In the genomic region with DNA sequence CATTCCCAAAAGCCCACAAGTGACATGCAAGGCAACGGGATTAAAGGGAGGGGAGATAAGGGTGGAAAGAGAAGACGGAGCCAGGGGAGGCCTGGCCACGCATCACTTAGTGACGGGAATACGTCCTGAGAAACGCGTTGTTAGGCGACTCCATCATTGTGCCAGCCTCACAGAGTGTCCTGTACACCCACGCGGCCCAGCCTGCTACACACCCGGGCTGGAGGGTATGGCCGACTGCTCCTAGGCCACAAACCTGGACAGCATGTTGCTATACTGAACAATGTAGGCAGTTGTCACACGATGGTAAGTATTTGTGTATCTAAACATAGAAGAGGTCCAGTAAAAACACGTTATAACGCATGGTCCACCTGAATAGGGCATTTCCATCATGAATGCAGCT, we compare ENCODE assay signal across 19 cellular contexts. TPM values are rescaled to one million over a fixed set of nuclear protein-coding genes. Genes with fewer than 3 reads are reported as not detected.
DNase-seq lines count a peak whose midpoint lies in the region; ATAC-seq and TF ChIP-seq lines count a peak whose summit lies in the region.
"Had no signal": no experiment of that assay in that cellular context is flagged by ENCODE, and none has a peak within 500 bp of the region (broad histone marks: within the 10 kb centered on the region; RNA-seq: fewer than 3 reads in every experiment).

No MANE protein-coding gene starts in this region.

- no peak overlapping the region for H3K4me3 ChIP-seq in RWPE2 (ENCODE audit: severe bottlenecking)
- peak overlapping the region in 1 of 2 donors; percentile 1 for H3K4me3 ChIP-seq in neuronal stem cell (ENCODE audit: low read length in 2 of 2)
- no peak overlapping the region for H3K4me3 ChIP-seq in aorta (ENCODE audit: low read length in 2 of 2)
- H3K4me3 ChIP-seq: GM23248 had no signal

- H3K27me3 Mint-ChIP-seq in glutamatergic neuron (ENCODE audit: unreplicated experiment): peaks cover 8% of the 10 kb centered on the region
- H3K27me3 Mint-ChIP-seq in activated CD4-positive, alpha-beta memory T cell treated with anti-CD3 and anti-CD28 coated beads, Interleukin-2, amount 10 ng/mL, durations not matched to agents 7 days and 5 days: no peaks in the 10 kb centered on the region
- H3K27me3 Mint-ChIP-seq: CD4-positive, CD25-positive, alpha-beta regulatory T cell had no signal

- H3K4me1 Mint-ChIP-seq in glutamatergic neuron (ENCODE audit: low read depth, unreplicated experiment): peaks cover 15% of the 10 kb centered on the region
- H3K4me1 Mint-ChIP-seq in activated CD4-positive, alpha-beta memory T cell treated with anti-CD3 and anti-CD28 coated beads, Interleukin-2, amount 10 ng/mL, durations not matched to agents 7 days and 5 days: no peaks in the 10 kb centered on the region
- H3K4me1 Mint-ChIP-seq: CD4-positive, CD25-positive, alpha-beta regulatory T cell; CD8-positive, alpha-beta memory T cell; IgD-negative memory B cell had no signal

- no peak overlapping the region for H2BK12ac ChIP-seq in neuronal stem cell (ENCODE audit: low read length)

- DNase-seq in RWPE2 (ENCODE audit: low spot score): peak; percentile 11
- peak; percentile 9 for DNase-seq in glutamatergic neuron
- DNase-seq in neuronal stem cell (ENCODE audit: low spot score): no peak
- peak; percentile 27 to 42 for DNase-seq in aorta
- no peak for DNase-seq in activated CD4-positive, alpha-beta memory T cell treated with anti-CD3 and anti-CD28 coated beads, Interleukin-2, amount 10 ng/mL, durations not matched to agents 7 days and 5 days
- no peak for DNase-seq in HCEC 1CT
- no peak for DNase-seq in caudate nucleus (lab: John Stamatoyannopoulos, UW)
- DNase-seq: ACHN; BE2C; C1 segment of cervical spinal cord; CD4-positive, CD25-positive, alpha-beta regulatory T cell; CD8-positive, alpha-beta memory T cell; COR-L47; DMS 273 treated with DMSO at 0.1 percent for 48 hours; GM23248; HFFc6 had no signal

- POLR2A ChIA-PET in activated CD4-positive, alpha-beta memory T cell treated with anti-CD3 and anti-CD28 coated beads, Interleukin-2, amount 10 ng/mL, durations not matched to agents 7 days and 5 days (lab: Charles Lee): no interaction called here

- H3K27me3 ChIP-seq in RWPE2 (ENCODE audit: insufficient read depth, poor library complexity, severe bottlenecking) (no peaks in the 10 kb centered on the region), neuronal stem cell (ENCODE audit: control insufficient read depth in 3 of 3, insufficient read depth in 3 of 3, low read depth in 1 of 3, low read length in 3 of 3) (no peaks in the 10 kb centered on the region), aorta (ENCODE audit: control insufficient read depth in 1 of 2, insufficient read depth in 2 of 2, low read length in 1 of 2) (no peaks in the 10 kb centered on the region)
- H3K27me3 ChIP-seq: BE2C had no signal

- no peaks in the 10 kb centered on the region for H3K36me3 ChIP-seq in RWPE2 (ENCODE audit: low read depth)
- peaks cover 0 to 15% of the 10 kb centered on the region in 2 donors for H3K36me3 ChIP-seq in neuronal stem cell (replicated peaks in 1 of 2; ENCODE audit: control insufficient read depth in 2 of 2, insufficient read depth in 2 of 2, low read length in 2 of 2)
- no peaks in the 10 kb centered on the region for H3K36me3 ChIP-seq in aorta (ENCODE audit: control insufficient read depth in 1 of 2, insufficient read depth in 2 of 2, low read length in 1 of 2)

- TF ChIP-seq CTCF in RWPE2 (IDR thresholded peaks at IDR 0.05; ENCODE audit: poor library complexity, severe bottlenecking) (no peak), glutamatergic neuron (IDR thresholded peaks at IDR 0.05; ENCODE audit: partially characterized antibody, unreplicated experiment) (no peak)

- H3K9me3 Mint-ChIP-seq in glutamatergic neuron (ENCODE audit: unreplicated experiment): peaks cover 9% of the 10 kb centered on the region
- no peaks in the 10 kb centered on the region for H3K9me3 Mint-ChIP-seq in activated CD4-positive, alpha-beta memory T cell treated with anti-CD3 and anti-CD28 coated beads, Interleukin-2, amount 10 ng/mL, durations not matched to agents 7 days and 5 days
- H3K9me3 Mint-ChIP-seq: CD8-positive, alpha-beta memory T cell; HFFc6 had no signal

- H3K36me3 Mint-ChIP-seq in glutamatergic neuron (ENCODE audit: unreplicated experiment): no peaks in the 10 kb centered on the region
- H3K36me3 Mint-ChIP-seq in activated CD4-positive, alpha-beta memory T cell treated with anti-CD3 and anti-CD28 coated beads, Interleukin-2, amount 10 ng/mL, durations not matched to agents 7 days and 5 days (ENCODE audit: low read depth): no peaks in the 10 kb centered on the region
- H3K36me3 Mint-ChIP-seq: CD4-positive, CD25-positive, alpha-beta regulatory T cell; IgD-negative memory B cell had no signal

- H3K23ac ChIP-seq in neuronal stem cell (ENCODE audit: low read depth, low read length, poor library complexity): peak overlapping the region; percentile 75

- H3K4me3 Mint-ChIP-seq in glutamatergic neuron (ENCODE audit: unreplicated experiment): no peak overlapping the region
- no peak overlapping the region for H3K4me3 Mint-ChIP-seq in activated CD4-positive, alpha-beta memory T cell treated with anti-CD3 and anti-CD28 coated beads, Interleukin-2, amount 10 ng/mL, durations not matched to agents 7 days and 5 days
- H3K4me3 Mint-ChIP-seq: CD4-positive, CD25-positive, alpha-beta regulatory T cell; CD8-positive, alpha-beta memory T cell; HFFc6; IgD-negative memory B cell had no signal

- no peak overlapping the region for H2AK5ac ChIP-seq in neuronal stem cell (ENCODE audit: low read depth, low read length)

- no peaks in the 10 kb centered on the region for H3K9me3 ChIP-seq in RWPE2 (ENCODE audit: severe bottlenecking)
- H3K9me3 ChIP-seq in neuronal stem cell (replicated peaks in 1 of 2; ENCODE audit: control insufficient read depth in 2 of 2, insufficient read depth in 1 of 2, low read depth in 1 of 2, low read length in 2 of 2): peaks cover 0 to 3% of the 10 kb centered on the region in 2 donors
- H3K9me3 ChIP-seq in aorta (ENCODE audit: control insufficient read depth, low read length): no peaks in the 10 kb centered on the region
- H3K9me3 ChIP-seq: BE2C had no signal

- H3K18ac ChIP-seq in neuronal stem cell (ENCODE audit: low read length): no peak overlapping the region

- no peak for ATAC-seq in RWPE2 (ENCODE audit: low read depth)
- no peak for ATAC-seq in aorta (ENCODE audit: low FRiP score)
- ATAC-seq: HCT116, HepG2 had no signal

- WGBS in neuronal stem cell (ENCODE audit: extremely low coverage in 2 of 2, insufficient read length in 2 of 2, insufficient replicate concordance in 1 of 2), 2 donors: no CpG with 5 or more reads among the region's 15 CpGs
- WGBS in aorta, 2 donors: 78 to 83% methylated on average over 15 of the region's 15 CpGs

- H3K27ac Mint-ChIP-seq in glutamatergic neuron (ENCODE audit: unreplicated experiment): no peak overlapping the region
- H3K27ac Mint-ChIP-seq in activated CD4-positive, alpha-beta memory T cell treated with anti-CD3 and anti-CD28 coated beads, Interleukin-2, amount 10 ng/mL, durations not matched to agents 7 days and 5 days: no peak overlapping the region
- H3K27ac Mint-ChIP-seq: CD4-positive, CD25-positive, alpha-beta regulatory T cell; HFFc6 had no signal

- H3K79me1 ChIP-seq in neuronal stem cell (ENCODE audit: low read depth, low read length): no peaks in the 10 kb centered on the region

- H3K4me1 ChIP-seq in RWPE2 (ENCODE audit: insufficient read depth, poor library complexity, severe bottlenecking) (peaks cover 5% of the 10 kb centered on the region), neuronal stem cell (ENCODE audit: control insufficient read depth in 2 of 2, insufficient read depth in 1 of 2, low read depth in 1 of 2, low read length in 2 of 2) (peaks cover 4 to 9% of the 10 kb centered on the region in 2 donors), aorta (ENCODE audit: control insufficient read depth in 1 of 2, insufficient read depth in 2 of 2, low read length in 2 of 2) (no peaks in the 10 kb centered on the region)

- intact Hi-C loops in aorta (cut with DNase I): no loop called here

- CTCF ChIA-PET in activated CD4-positive, alpha-beta memory T cell treated with anti-CD3 and anti-CD28 coated beads, Interleukin-2, amount 10 ng/mL, durations not matched to agents 7 days and 5 days (lab: Charles Lee): no interaction called here

- no peak overlapping the region for H2BK120ac ChIP-seq in neuronal stem cell (ENCODE audit: low read depth, low read length)

- H3K4me2 ChIP-seq in neuronal stem cell (ENCODE audit: insufficient read depth, low read length, poor library complexity, severe bottlenecking): no peak overlapping the region

- no peak overlapping the region for H4K91ac ChIP-seq in neuronal stem cell (ENCODE audit: low read depth, low read length, poor library complexity)

- no peak overlapping the region for H3K27ac ChIP-seq in RWPE2 (ENCODE audit: poor library complexity, severe bottlenecking)
- no peak overlapping the region for H3K27ac ChIP-seq in neuronal stem cell (replicated peaks; ENCODE audit: low read length)
- H3K27ac ChIP-seq in aorta (ENCODE audit: low read depth in 1 of 2, low read length in 2 of 2): no peak overlapping the region
- no peak overlapping the region for H3K27ac ChIP-seq in caudate nucleus (ENCODE audit: low read depth, low read length)
- H3K27ac ChIP-seq: GM23248 had no signal

- no peak overlapping the region for H2AFZ ChIP-seq in neuronal stem cell (ENCODE audit: low read length)
- H2AFZ ChIP-seq: GM23248 had no signal

- no peak overlapping the region for H3K14ac ChIP-seq in neuronal stem cell (ENCODE audit: low read length)

- no peak overlapping the region for H2BK5ac ChIP-seq in neuronal stem cell (ENCODE audit: low read length)

- no peak overlapping the region for H3K4ac ChIP-seq in neuronal stem cell (ENCODE audit: low read length)

- no peak overlapping the region for H2BK15ac ChIP-seq in neuronal stem cell (ENCODE audit: low read length)

- no peak overlapping the region for H3K9ac ChIP-seq in neuronal stem cell (ENCODE audit: low read depth, low read length, poor library complexity)
- H3K9ac ChIP-seq: GM23248 had no signal

- peak overlapping the region; percentile 96 for H4K8ac ChIP-seq in neuronal stem cell (ENCODE audit: low read depth, low read length)

RNA-seq across cellular contexts. Expression of a gene that starts 23.4 kb away (rescaled TPM):
- 208 TPM for total RNA-seq in glutamatergic neuron (ENCODE audit: unreplicated experiment)
- 40.6 TPM for polyA plus RNA-seq in neuronal stem cell (2013, experiment 1 of 2)
- 39.6 TPM for polyA plus RNA-seq in neuronal stem cell (2013, experiment 2 of 2)
- under 1 TPM; 0.58 to 0.78 TPM for total RNA-seq in aorta
- 1 to 10 TPM in 1 of 2 donors, not detected in 1; 1.5 TPM for polyA plus RNA-seq in aorta
- 1 to 10 TPM; 7.0 to 7.7 TPM for total RNA-seq in activated CD4-positive, alpha-beta memory T cell treated with anti-CD3 and anti-CD28 coated beads, Interleukin-2, amount 10 ng/mL, durations not matched to agents 7 days and 5 days
- total RNA-seq: HepG2 had no signal
- polyA plus RNA-seq: HepG2 had no signal

Comparison
In these comparisons a context has a peak if more than half of its experiments do, and no peak if none do; other contexts are left out.
1. DNase-seq: peak in RWPE2 (single experiment), glutamatergic neuron (single experiment) and aorta (2 of 2); none in neuronal stem cell (single experiment), activated CD4-positive, alpha-beta memory T cell treated with anti-CD3 and anti-CD28 coated beads, Interleukin-2, amount 10 ng/mL, durations not matched to agents 7 days and 5 days (single experiment), HCEC 1CT (single experiment) and caudate nucleus (0 of 61).
2. RNA of a gene that starts 23.4 kb away (total RNA-seq): 208 TPM in glutamatergic neuron (single experiment); 7.0 to 7.7 TPM in activated CD4-positive, alpha-beta memory T cell treated with anti-CD3 and anti-CD28 coated beads, Interleukin-2, amount 10 ng/mL, durations not matched to agents 7 days and 5 days and 0.58 to 0.78 TPM in aorta; every median in the first group is over 10 times any median in the second.